In the genomic region with DNA sequence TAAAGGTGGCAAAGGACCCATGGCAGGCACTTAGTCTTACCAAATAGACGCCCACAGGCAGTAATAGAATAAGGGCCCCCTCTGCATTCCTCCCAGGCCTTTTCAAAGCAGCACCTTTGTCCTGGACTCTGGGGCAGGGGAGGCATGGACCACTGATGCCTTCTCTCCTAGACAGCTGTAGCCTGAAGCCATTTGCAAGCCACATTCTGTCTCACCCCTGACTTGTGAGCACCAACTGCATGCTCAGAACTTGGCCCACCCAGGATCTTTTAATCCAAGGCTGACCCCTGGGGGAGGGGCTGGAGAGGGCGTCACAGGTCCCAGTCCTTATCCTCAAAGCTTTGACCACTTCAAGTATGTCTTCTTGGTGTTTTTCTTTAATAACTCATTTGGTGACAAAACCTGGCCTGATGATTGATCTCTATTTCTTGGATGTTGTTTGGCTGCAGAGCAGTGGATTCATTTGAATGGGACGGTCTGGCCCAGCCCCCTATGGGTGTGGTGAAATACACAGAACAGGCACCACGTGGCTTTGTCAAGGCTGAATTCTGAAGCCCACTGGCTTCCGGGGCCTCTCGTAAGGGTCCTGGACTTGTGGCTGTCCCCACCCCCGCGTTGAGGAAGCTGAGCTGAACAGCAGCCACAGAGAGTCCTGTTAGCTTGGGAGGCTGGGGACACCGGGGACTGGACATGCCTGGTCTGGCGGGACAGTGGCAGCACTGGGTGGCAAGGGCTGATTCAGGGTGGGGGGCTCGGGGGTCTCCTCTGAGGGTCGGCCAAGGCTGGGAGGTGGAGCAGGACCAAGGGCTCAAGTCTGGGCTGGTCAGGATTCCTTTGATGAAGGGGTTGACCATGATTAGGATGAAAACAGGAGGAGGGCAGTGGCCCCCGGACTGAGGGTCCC, we compare ENCODE assay signal across 1 cellular context.
TF ChIP-seq lines count a peak whose summit lies in the region.

No MANE protein-coding gene starts in this region.

TF ChIP-seq in HepG2, 621 proteins besides CTCF, POLR2A, EP300 and RAD21 (continues in another document):
- no peak; the same call in 1 of the 2 replicates for TF ChIP-seq ZNF800 (CRISPR knock-in tag; IDR thresholded peaks at IDR 0.05)
- peak; percentile 27; the same call in 1 of the 2 replicates for TF ChIP-seq ELF3 (CRISPR knock-in tag; IDR thresholded peaks at IDR 0.05)
- 0 out of 2 replicates have a peak, but pooled peaks have one; percentile 24 for TF ChIP-seq ZNF331 (CRISPR knock-in tag; IDR thresholded peaks at IDR 0.05)
- peak; percentile 69; the same call in 1 of the 2 replicates for TF ChIP-seq KLF6 (CRISPR knock-in tag; IDR thresholded peaks at IDR 0.05)
- TF ChIP-seq ZNF605 (CRISPR knock-in tag; IDR thresholded peaks at IDR 0.05), result peak; percentile 46
- no peak for TF ChIP-seq GFI1 (CRISPR knock-in tag; IDR thresholded peaks at IDR 0.05; ENCODE audit: borderline replicate concordance)
- TF ChIP-seq MEIS2 (CRISPR knock-in tag; IDR thresholded peaks at IDR 0.05), result no peak
- TF ChIP-seq, protein P1, sequence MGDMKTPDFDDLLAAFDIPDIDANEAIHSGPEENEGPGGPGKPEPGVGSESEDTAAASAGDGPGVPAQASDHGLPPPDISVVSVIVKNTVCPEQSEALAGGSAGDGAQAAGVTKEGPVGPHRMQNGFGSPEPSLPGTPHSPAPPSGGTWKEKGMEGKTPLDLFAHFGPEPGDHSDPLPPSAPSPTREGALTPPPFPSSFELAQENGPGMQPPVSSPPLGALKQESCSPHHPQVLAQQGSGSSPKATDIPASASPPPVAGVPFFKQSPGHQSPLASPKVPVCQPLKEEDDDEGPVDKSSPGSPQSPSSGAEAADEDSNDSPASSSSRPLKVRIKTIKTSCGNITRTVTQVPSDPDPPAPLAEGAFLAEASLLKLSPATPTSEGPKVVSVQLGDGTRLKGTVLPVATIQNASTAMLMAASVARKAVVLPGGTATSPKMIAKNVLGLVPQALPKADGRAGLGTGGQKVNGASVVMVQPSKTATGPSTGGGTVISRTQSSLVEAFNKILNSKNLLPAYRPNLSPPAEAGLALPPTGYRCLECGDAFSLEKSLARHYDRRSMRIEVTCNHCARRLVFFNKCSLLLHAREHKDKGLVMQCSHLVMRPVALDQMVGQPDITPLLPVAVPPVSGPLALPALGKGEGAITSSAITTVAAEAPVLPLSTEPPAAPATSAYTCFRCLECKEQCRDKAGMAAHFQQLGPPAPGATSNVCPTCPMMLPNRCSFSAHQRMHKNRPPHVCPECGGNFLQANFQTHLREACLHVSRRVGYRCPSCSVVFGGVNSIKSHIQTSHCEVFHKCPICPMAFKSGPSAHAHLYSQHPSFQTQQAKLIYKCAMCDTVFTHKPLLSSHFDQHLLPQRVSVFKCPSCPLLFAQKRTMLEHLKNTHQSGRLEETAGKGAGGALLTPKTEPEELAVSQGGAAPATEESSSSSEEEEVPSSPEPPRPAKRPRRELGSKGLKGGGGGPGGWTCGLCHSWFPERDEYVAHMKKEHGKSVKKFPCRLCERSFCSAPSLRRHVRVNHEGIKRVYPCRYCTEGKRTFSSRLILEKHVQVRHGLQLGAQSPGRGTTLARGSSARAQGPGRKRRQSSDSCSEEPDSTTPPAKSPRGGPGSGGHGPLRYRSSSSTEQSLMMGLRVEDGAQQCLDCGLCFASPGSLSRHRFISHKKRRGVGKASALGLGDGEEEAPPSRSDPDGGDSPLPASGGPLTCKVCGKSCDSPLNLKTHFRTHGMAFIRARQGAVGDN (CRISPR knock-in tag; IDR thresholded peaks at IDR 0.05), result peak; percentile 83
- 0 out of 2 replicates have a peak, but pooled peaks have one; percentile 22 for TF ChIP-seq NCOR1 (IDR thresholded peaks at IDR 0.05; ENCODE audit: borderline replicate concordance, low read length)
- TF ChIP-seq, protein P2, sequence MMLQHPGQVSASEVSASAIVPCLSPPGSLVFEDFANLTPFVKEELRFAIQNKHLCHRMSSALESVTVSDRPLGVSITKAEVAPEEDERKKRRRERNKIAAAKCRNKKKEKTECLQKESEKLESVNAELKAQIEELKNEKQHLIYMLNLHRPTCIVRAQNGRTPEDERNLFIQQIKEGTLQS (CRISPR knock-in tag; IDR thresholded peaks at IDR 0.05), result no peak
- no peak for TF ChIP-seq ZNF431 (CRISPR knock-in tag; IDR thresholded peaks at IDR 0.05; ENCODE audit: borderline replicate concordance, low read depth)
- no peak for TF ChIP-seq ZNF775 (CRISPR knock-in tag; IDR thresholded peaks at IDR 0.05; ENCODE audit: borderline replicate concordance)
- peak; percentile 46; the same call in 1 of the 2 replicates for TF ChIP-seq SALL2 (CRISPR knock-in tag; IDR thresholded peaks at IDR 0.05)
- TF ChIP-seq, protein P3, sequence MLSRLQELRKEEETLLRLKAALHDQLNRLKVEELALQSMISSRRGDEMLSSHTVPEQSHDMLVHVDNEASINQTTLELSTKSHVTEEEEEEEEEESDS (CRISPR knock-in tag; IDR thresholded peaks at IDR 0.05; ENCODE audit: borderline replicate concordance), result no peak
- no peak for TF ChIP-seq ZBTB38 (CRISPR knock-in tag; IDR thresholded peaks at IDR 0.05)
- TF ChIP-seq ELF1 (CRISPR knock-in tag; IDR thresholded peaks at IDR 0.05), result peak; percentile 73
- peak; percentile 34 for TF ChIP-seq AGO2 (optimal IDR thresholded peaks at IDR 0.05; ENCODE audit: low read depth, low read length)
- TF ChIP-seq, protein P4, sequence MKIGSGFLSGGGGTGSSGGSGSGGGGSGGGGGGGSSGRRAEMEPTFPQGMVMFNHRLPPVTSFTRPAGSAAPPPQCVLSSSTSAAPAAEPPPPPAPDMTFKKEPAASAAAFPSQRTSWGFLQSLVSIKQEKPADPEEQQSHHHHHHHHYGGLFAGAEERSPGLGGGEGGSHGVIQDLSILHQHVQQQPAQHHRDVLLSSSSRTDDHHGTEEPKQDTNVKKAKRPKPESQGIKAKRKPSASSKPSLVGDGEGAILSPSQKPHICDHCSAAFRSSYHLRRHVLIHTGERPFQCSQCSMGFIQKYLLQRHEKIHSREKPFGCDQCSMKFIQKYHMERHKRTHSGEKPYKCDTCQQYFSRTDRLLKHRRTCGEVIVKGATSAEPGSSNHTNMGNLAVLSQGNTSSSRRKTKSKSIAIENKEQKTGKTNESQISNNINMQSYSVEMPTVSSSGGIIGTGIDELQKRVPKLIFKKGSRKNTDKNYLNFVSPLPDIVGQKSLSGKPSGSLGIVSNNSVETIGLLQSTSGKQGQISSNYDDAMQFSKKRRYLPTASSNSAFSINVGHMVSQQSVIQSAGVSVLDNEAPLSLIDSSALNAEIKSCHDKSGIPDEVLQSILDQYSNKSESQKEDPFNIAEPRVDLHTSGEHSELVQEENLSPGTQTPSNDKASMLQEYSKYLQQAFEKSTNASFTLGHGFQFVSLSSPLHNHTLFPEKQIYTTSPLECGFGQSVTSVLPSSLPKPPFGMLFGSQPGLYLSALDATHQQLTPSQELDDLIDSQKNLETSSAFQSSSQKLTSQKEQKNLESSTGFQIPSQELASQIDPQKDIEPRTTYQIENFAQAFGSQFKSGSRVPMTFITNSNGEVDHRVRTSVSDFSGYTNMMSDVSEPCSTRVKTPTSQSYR (CRISPR knock-in tag; IDR thresholded peaks at IDR 0.05; ENCODE audit: borderline replicate concordance), result peak; percentile 74
- TF ChIP-seq SAP130 (CRISPR knock-in tag; IDR thresholded peaks at IDR 0.05; ENCODE audit: low read depth), result peak; percentile 85
- TF ChIP-seq MTA3 (CRISPR knock-in tag; IDR thresholded peaks at IDR 0.05), result no peak
- TF ChIP-seq, protein P5, sequence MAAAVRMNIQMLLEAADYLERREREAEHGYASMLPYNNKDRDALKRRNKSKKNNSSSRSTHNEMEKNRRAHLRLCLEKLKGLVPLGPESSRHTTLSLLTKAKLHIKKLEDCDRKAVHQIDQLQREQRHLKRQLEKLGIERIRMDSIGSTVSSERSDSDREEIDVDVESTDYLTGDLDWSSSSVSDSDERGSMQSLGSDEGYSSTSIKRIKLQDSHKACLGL (CRISPR knock-in tag; IDR thresholded peaks at IDR 0.05), result no peak
- TF ChIP-seq, protein P6, sequence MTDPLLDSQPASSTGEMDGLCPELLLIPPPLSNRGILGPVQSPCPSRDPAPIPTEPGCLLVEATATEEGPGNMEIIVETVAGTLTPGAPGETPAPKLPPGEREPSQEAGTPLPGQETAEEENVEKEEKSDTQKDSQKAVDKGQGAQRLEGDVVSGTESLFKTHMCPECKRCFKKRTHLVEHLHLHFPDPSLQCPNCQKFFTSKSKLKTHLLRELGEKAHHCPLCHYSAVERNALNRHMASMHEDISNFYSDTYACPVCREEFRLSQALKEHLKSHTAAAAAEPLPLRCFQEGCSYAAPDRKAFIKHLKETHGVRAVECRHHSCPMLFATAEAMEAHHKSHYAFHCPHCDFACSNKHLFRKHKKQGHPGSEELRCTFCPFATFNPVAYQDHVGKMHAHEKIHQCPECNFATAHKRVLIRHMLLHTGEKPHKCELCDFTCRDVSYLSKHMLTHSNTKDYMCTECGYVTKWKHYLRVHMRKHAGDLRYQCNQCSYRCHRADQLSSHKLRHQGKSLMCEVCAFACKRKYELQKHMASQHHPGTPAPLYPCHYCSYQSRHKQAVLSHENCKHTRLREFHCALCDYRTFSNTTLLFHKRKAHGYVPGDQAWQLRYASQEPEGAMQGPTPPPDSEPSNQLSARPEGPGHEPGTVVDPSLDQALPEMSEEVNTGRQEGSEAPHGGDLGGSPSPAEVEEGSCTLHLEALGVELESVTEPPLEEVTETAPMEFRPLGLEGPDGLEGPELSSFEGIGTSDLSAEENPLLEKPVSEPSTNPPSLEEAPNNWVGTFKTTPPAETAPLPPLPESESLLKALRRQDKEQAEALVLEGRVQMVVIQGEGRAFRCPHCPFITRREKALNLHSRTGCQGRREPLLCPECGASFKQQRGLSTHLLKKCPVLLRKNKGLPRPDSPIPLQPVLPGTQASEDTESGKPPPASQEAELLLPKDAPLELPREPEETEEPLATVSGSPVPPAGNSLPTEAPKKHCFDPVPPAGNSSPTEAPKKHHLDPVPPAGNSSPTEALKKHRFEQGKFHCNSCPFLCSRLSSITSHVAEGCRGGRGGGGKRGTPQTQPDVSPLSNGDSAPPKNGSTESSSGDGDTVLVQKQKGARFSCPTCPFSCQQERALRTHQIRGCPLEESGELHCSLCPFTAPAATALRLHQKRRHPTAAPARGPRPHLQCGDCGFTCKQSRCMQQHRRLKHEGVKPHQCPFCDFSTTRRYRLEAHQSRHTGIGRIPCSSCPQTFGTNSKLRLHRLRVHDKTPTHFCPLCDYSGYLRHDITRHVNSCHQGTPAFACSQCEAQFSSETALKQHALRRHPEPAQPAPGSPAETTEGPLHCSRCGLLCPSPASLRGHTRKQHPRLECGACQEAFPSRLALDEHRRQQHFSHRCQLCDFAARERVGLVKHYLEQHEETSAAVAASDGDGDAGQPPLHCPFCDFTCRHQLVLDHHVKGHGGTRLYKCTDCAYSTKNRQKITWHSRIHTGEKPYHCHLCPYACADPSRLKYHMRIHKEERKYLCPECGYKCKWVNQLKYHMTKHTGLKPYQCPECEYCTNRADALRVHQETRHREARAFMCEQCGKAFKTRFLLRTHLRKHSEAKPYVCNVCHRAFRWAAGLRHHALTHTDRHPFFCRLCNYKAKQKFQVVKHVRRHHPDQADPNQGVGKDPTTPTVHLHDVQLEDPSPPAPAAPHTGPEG (CRISPR knock-in tag; IDR thresholded peaks at IDR 0.05), result 0 out of 2 replicates have a peak, but pooled peaks have one; percentile 45
- TF ChIP-seq RERE (CRISPR knock-in tag; IDR thresholded peaks at IDR 0.05; ENCODE audit: low read depth), result no peak
- 0 out of 2 replicates have a peak, but pooled peaks have one; percentile 26 for TF ChIP-seq NCOA2 (CRISPR knock-in tag; IDR thresholded peaks at IDR 0.05)
- no peak for TF ChIP-seq ZNF367 (CRISPR knock-in tag; IDR thresholded peaks at IDR 0.05; ENCODE audit: borderline replicate concordance)
- TF ChIP-seq ATF7-NPFF (CRISPR knock-in tag; IDR thresholded peaks at IDR 0.05; ENCODE audit: low read depth), result no peak
- no peak for TF ChIP-seq TBX2 (CRISPR knock-in tag; IDR thresholded peaks at IDR 0.05; ENCODE audit: borderline replicate concordance)
- no peak for TF ChIP-seq ZNF724P (CRISPR knock-in tag; IDR thresholded peaks at IDR 0.05; ENCODE audit: borderline replicate concordance)
- TF ChIP-seq ZC3H13 (CRISPR knock-in tag; IDR thresholded peaks at IDR 0.05), result no peak
- no peak for TF ChIP-seq ZNF841 (CRISPR knock-in tag; IDR thresholded peaks at IDR 0.05; ENCODE audit: borderline replicate concordance)
- TF ChIP-seq FOXA3 (CRISPR knock-in tag; IDR thresholded peaks at IDR 0.05), result no peak; the same call in 1 of the 2 replicates
